Comparison of ENCODE assay signal across 26 cellular contexts in genomic region chr18:35076126-35076525, GRCh38. TPM values are rescaled to one million over a fixed set of nuclear protein-coding genes. Genes with fewer than 3 reads are reported as not detected.
DNase-seq lines count a peak whose midpoint lies in the region; ATAC-seq and TF ChIP-seq lines count a peak whose summit lies in the region.
"Had no signal": no experiment of that assay in that cellular context is flagged by ENCODE, and none has a peak within 500 bp of the region (broad histone marks: within the 10 kb centered on the region; RNA-seq: fewer than 3 reads in every experiment).

No MANE protein-coding gene starts in this region.

- peak overlapping the region; percentile 11 for H3K4me2 ChIP-seq in GM23248 (ENCODE audit: unreplicated experiment)
- H3K4me2 ChIP-seq: BLaER1 had no signal

- in situ Hi-C loops in GM23248 (cut with MboI) (no loop called here), gastrocnemius medialis (cut with MboI; ENCODE audit: low sequenced_read_pairs in 4 of 4) (no loop called here)

- no peaks in the 10 kb centered on the region for H3K9me3 ChIP-seq in GM23248 (ENCODE audit: low read depth)
- no peaks in the 10 kb centered on the region for H3K9me3 ChIP-seq in SJSA1 (replicated peaks)
- H3K9me3 ChIP-seq in gastrocnemius medialis: no peaks in the 10 kb centered on the region
- H3K9me3 ChIP-seq in sigmoid colon: no peaks in the 10 kb centered on the region
- no peaks in the 10 kb centered on the region for H3K9me3 ChIP-seq in CD8-positive, alpha-beta T cell (ENCODE audit: low read length)
- H3K9me3 ChIP-seq: BLaER1, breast epithelium, HAP-1, ovary, Peyer's patch, tibial nerve had no signal

- CTCF ChIA-PET in CD8-positive, alpha-beta T cell (lab: Charles Lee): no interaction called here

- no peaks in the 10 kb centered on the region for H3K79me2 ChIP-seq in GM23248 (ENCODE audit: insufficient read depth)

- TF ChIP-seq CTCF in gastrocnemius medialis (IDR thresholded peaks at IDR 0.05 in 4 of 5, conservative IDR thresholded peaks at IDR 0.05 in 1 of 5) (no peak), sigmoid colon (IDR thresholded peaks at IDR 0.05) (no peak)
- TF ChIP-seq CTCF in CD8-positive, alpha-beta T cell (IDR thresholded peaks at IDR 0.05): no peak

- H3K36me3 Mint-ChIP-seq in immature natural killer cell: peaks cover 5 to 12% (median 9%) of the 10 kb centered on the region in 3 donors
- peaks cover 73% of the 10 kb centered on the region for H3K36me3 Mint-ChIP-seq in CD8-positive, alpha-beta T cell

- H3K4me3 ChIP-seq in GM23248: no peak overlapping the region
- no peak overlapping the region for H3K4me3 ChIP-seq in SJSA1
- H3K4me3 ChIP-seq in gastrocnemius medialis: no peak overlapping the region
- H3K4me3 ChIP-seq in sigmoid colon: no peak overlapping the region
- no peak overlapping the region for H3K4me3 ChIP-seq in CD8-positive, alpha-beta T cell (ENCODE audit: low read depth, low read length)
- H3K4me3 ChIP-seq: BLaER1, breast epithelium, HAP-1, ovary, Peyer's patch, tibial nerve had no signal

- peaks cover 7% of the 10 kb centered on the region; the same call in 1 of the 2 replicates for H3F3A ChIP-seq in GM23248 (ENCODE audit: insufficient read depth)

- peak overlapping the region in 3 of 5 donors; percentile 9 to 59 (median 11) for H3K4me3 Mint-ChIP-seq in immature natural killer cell
- H3K4me3 Mint-ChIP-seq in CD8-positive, alpha-beta T cell: no peak overlapping the region
- H3K4me3 Mint-ChIP-seq: activated naive CD4-positive, alpha-beta T cell treated with anti-CD3 and anti-CD28 coated beads, Interleukin-2, amount 50 U/mL, for 24 hours; nephron progenitor cell had no signal

- peaks cover 0 to 9% (median 4%) of the 10 kb centered on the region in 3 donors for H3K27me3 Mint-ChIP-seq in immature natural killer cell (ENCODE audit: low read depth in 3 of 3)
- H3K27me3 Mint-ChIP-seq in CD8-positive, alpha-beta T cell (ENCODE audit: low read depth): no peaks in the 10 kb centered on the region
- H3K27me3 Mint-ChIP-seq: activated naive CD4-positive, alpha-beta T cell treated with anti-CD3 and anti-CD28 coated beads, Interleukin-2, amount 50 U/mL, for 24 hours had no signal

- H3K4me1 Mint-ChIP-seq in immature natural killer cell: peaks cover 75 to 100% of the 10 kb centered on the region in 2 donors
- peaks cover 63% of the 10 kb centered on the region for H3K4me1 Mint-ChIP-seq in CD8-positive, alpha-beta T cell (ENCODE audit: low read depth)
- H3K4me1 Mint-ChIP-seq: nephron progenitor cell had no signal

- no peak overlapping the region for H3K9ac ChIP-seq in GM23248
- H3K9ac ChIP-seq: BLaER1 had no signal

- no peaks in the 10 kb centered on the region for H3K9me2 ChIP-seq in GM23248 (ENCODE audit: insufficient read depth)

- H4K20me1 ChIP-seq in GM23248 (ENCODE audit: insufficient read depth): no peaks in the 10 kb centered on the region

- H3K36me3 ChIP-seq in GM23248 (ENCODE audit: low read depth): no peaks in the 10 kb centered on the region
- no peaks in the 10 kb centered on the region; the same call in 1 of the 2 replicates for H3K36me3 ChIP-seq in SJSA1
- peaks cover 0 to 1% of the 10 kb centered on the region in 2 donors for H3K36me3 ChIP-seq in gastrocnemius medialis
- peaks cover 0 to under 1% (median 0%) of the 10 kb centered on the region in 4 donors for H3K36me3 ChIP-seq in sigmoid colon
- peaks cover 2% of the 10 kb centered on the region for H3K36me3 ChIP-seq in CD8-positive, alpha-beta T cell (ENCODE audit: insufficient read depth, low read length)
- H3K36me3 ChIP-seq: breast epithelium, HAP-1, ovary, tibial nerve, WERI-Rb-1 had no signal

- H3K4me1 ChIP-seq in GM23248 (ENCODE audit: insufficient read depth) (peaks cover 30% of the 10 kb centered on the region), SJSA1 (replicated peaks) (peaks cover 54% of the 10 kb centered on the region), gastrocnemius medialis (peaks cover 56 to 59% of the 10 kb centered on the region in 2 donors), sigmoid colon (peaks cover 0 to 15% (median 7%) of the 10 kb centered on the region in 4 donors)
- H3K4me1 ChIP-seq in CD8-positive, alpha-beta T cell (ENCODE audit: insufficient read depth, low read length): peaks cover 6% of the 10 kb centered on the region
- H3K4me1 ChIP-seq: breast epithelium, Peyer's patch had no signal

- no peaks in the 10 kb centered on the region for H3K9me3 Mint-ChIP-seq in immature natural killer cell
- no peaks in the 10 kb centered on the region for H3K9me3 Mint-ChIP-seq in CD8-positive, alpha-beta T cell
- H3K9me3 Mint-ChIP-seq: activated naive CD4-positive, alpha-beta T cell treated with anti-CD3 and anti-CD28 coated beads, Interleukin-2, amount 50 U/mL, for 24 hours; activated T-helper 2 cell treated with anti-CD3 and anti-CD28 coated beads, Interferon-gamma antibody, Interleukin-2, Interleukin-4, amounts not matched to agents 10 μg/mL and 5 μg/mL and 100 μg/mL, durations not matched to agents 14 hours and 24 hours and 36 hours; nephron progenitor cell had no signal

- 82 to 89% methylated on average over 3 of the region's 3 CpGs for WGBS in GM23248 (ENCODE audit: low coverage in 1 of 2, low lambda C conversion rate in 2 of 2, missing lambda C conversion rate in 2 of 2), 2 experiments
- 69 to 85% methylated on average over 3 of the region's 3 CpGs for WGBS in sigmoid colon, 2 donors

- TF ChIP-seq EP300 in sigmoid colon (IDR thresholded peaks at IDR 0.05): no peak

- intact Hi-C loops in gastrocnemius medialis (cut with DNase I; ENCODE audit: low total_unique reads) (loop anchor here (5.0 kb wide), 2 partner anchors 34 to 479 kb away; partner anchors contain the start of gene MAPRE2), sigmoid colon (cut with DNase I) (no loop called here)
- intact Hi-C loops in CD8-positive, alpha-beta T cell (cut with DNase I, micrococcal nuclease): loop anchor here in 1 of 2 experiments (5.0 kb wide), 1 partner anchor 69 kb away; no protein-coding TSS in a partner anchor

- no peak overlapping the region for H2AFZ ChIP-seq in GM23248

- no peak for TF ChIP-seq POLR2A in gastrocnemius medialis (IDR thresholded peaks at IDR 0.05)
- TF ChIP-seq POLR2A in sigmoid colon (IDR thresholded peaks at IDR 0.05): no peak

- no peak for ATAC-seq in gastrocnemius medialis
- no peak for ATAC-seq in CD8-positive, alpha-beta T cell

- DNase-seq in GM23248: no peak
- DNase-seq in SJSA1 (ENCODE audit: low read depth in 1 of 2, low spot score in 2 of 2): no peak
- DNase-seq in immature natural killer cell: no peak
- DNase-seq in gastrocnemius medialis: no peak
- no peak for DNase-seq in sigmoid colon
- no peak for DNase-seq in CD8-positive, alpha-beta T cell
- DNase-seq in DMS153 (lab: John Stamatoyannopoulos, UW): no peak
- DNase-seq: activated CD4-positive, alpha-beta T cell treated with anti-CD3 and anti-CD28 coated beads for 4 hours; amniotic stem cell; Karpas-422; MV-4-11; NCI-H1436; NCI-H2081; NCI-H345; nephron progenitor cell; ovary; Peyer's patch; stimulated activated CD8-positive, alpha-beta memory T cell treated with anti-CD3 and anti-CD28 coated beads, Interleukin-4, amount 100 ng/mL, for 48 hours; T1000; WERI-Rb-1 had no signal

- H3K27ac Mint-ChIP-seq in immature natural killer cell: peak overlapping the region; percentile 58 to 85 (median 74)
- no peak overlapping the region for H3K27ac Mint-ChIP-seq in CD8-positive, alpha-beta T cell
- H3K27ac Mint-ChIP-seq: activated T-helper 2 cell treated with anti-CD3 and anti-CD28 coated beads, Interferon-gamma antibody, Interleukin-2, Interleukin-4, amounts not matched to agents 10 μg/mL and 5 μg/mL and 100 μg/mL, durations not matched to agents 14 hours and 24 hours and 36 hours; nephron progenitor cell had no signal

- H3K27ac ChIP-seq in GM23248: no peak overlapping the region; the same call in 1 of the 2 replicates
- H3K27ac ChIP-seq in SJSA1: peak overlapping the region; percentile 95
- peak overlapping the region; percentile 1 to 90 (median 80) for H3K27ac ChIP-seq in gastrocnemius medialis
- no peak overlapping the region for H3K27ac ChIP-seq in sigmoid colon
- H3K27ac ChIP-seq in CD8-positive, alpha-beta T cell (ENCODE audit: low read depth, low read length): no peak overlapping the region
- H3K27ac ChIP-seq: BLaER1, breast epithelium, ovary, Peyer's patch, tibial nerve, WERI-Rb-1 had no signal

- POLR2A ChIA-PET in CD8-positive, alpha-beta T cell (lab: Charles Lee): no interaction called here

- no peaks in the 10 kb centered on the region for H3K27me3 ChIP-seq in GM23248 (replicated peaks; ENCODE audit: insufficient read depth)
- no peaks in the 10 kb centered on the region for H3K27me3 ChIP-seq in SJSA1 (replicated peaks)
- H3K27me3 ChIP-seq in gastrocnemius medialis: no peaks in the 10 kb centered on the region
- no peaks in the 10 kb centered on the region for H3K27me3 ChIP-seq in sigmoid colon
- no peaks in the 10 kb centered on the region for H3K27me3 ChIP-seq in CD8-positive, alpha-beta T cell (ENCODE audit: insufficient read depth, low read length)
- H3K27me3 ChIP-seq: BLaER1, breast epithelium, ovary, Peyer's patch, tibial nerve had no signal

RNA-seq across cellular contexts. Expression of gene MAPRE2, which starts 34.9 kb away (rescaled TPM):
- 6.1 and 11.2 TPM in 2 replicates for total RNA-seq in GM23248 (2014; rRNA removed; shearing (Covaris generic))
- polyA plus RNA-seq in GM23248 (2016; fragmentation: Nextera tagmentation; extraction: Ambion mirVana) (16.0 and 16.1 TPM in 2 replicates), immature natural killer cell (100 to 1,000 TPM; 134 to 265 (median 224) TPM), sigmoid colon (10 to 100 TPM; 16.8 to 21.0 (median 19.1) TPM)
- 30.1 and 34.4 TPM in 2 replicates for total RNA-seq in SJSA1 (2014; rRNA removed; shearing (Covaris generic))
- total RNA-seq in gastrocnemius medialis (10 to 100 TPM; 21.3 to 46.2 (median 34.4) TPM), sigmoid colon (10 to 100 TPM; 14.0 to 31.6 (median 27.9) TPM)
- total RNA-seq in CD8-positive, alpha-beta T cell: 100 to 1,000 TPM; 137 to 145 TPM

Comparison
In these comparisons a context has a peak if more than half of its experiments do, and no peak if none do; other contexts are left out.
1. H3K27ac ChIP-seq: peak in SJSA1 (single experiment) and gastrocnemius medialis (4 of 4); none in GM23248 (single experiment), sigmoid colon (0 of 4) and CD8-positive, alpha-beta T cell (single experiment).